Comparison of ENCODE assay signal across 8 cellular contexts in genomic region chr19:2171349-2172145, GRCh38. TPM values are rescaled to one million over a fixed set of nuclear protein-coding genes. Genes with fewer than 3 reads are reported as not detected.
A peak's percentile ranks its signal among the peaks of the same experiment; 100 is the strongest.
DNase-seq lines count a peak whose midpoint lies in the region; ATAC-seq and TF ChIP-seq lines count a peak whose summit lies in the region.

No MANE protein-coding gene starts in this region.

- no peak for TF ChIP-seq RAD21 in SK-N-SH (IDR thresholded peaks at IDR 0.05; ENCODE audit: low read length)

- POLR2A ChIA-PET in SK-N-SH (lab: Yijun Ruan, JAX) = interaction anchor here (0.8 kb wide), 1 partner anchor 84 kb away, joined by 3 read pairs; no protein-coding TSS in a partner anchor

- H3K79me2 ChIP-seq in SK-N-SH (ENCODE audit: insufficient read depth) = peaks cover 97% of the 10 kb centered on the region

- no peak overlapping the region for H3K9ac ChIP-seq in SK-N-SH

- H3K4me2 ChIP-seq in SK-N-SH = no peak overlapping the region

- 70% methylated on average over 12 of the region's 27 CpGs for WGBS in SK-N-SH (ENCODE audit: low lambda C conversion rate)
- WGBS in esophagus muscularis mucosa = 48% methylated on average over 22 of the region's 27 CpGs

- no peak for TF ChIP-seq POLR2A in esophagus muscularis mucosa (IDR thresholded peaks at IDR 0.05; ENCODE audit: low read depth)

- peaks cover 70% of the 10 kb centered on the region for H4K20me1 ChIP-seq in SK-N-SH (ENCODE audit: insufficient read depth)

- ATAC-seq in SK-N-SH treated with all-trans-retinoic acid at 6 μM for 48 hours (no peak), HG03442 (IDR thresholded peaks at IDR 0.05; ENCODE audit: unreplicated experiment) (peak; percentile 38), HG02870 (IDR thresholded peaks at IDR 0.05; ENCODE audit: unreplicated experiment) (no peak)

- peaks cover 29% of the 10 kb centered on the region for H3F3A ChIP-seq in SK-N-SH (replicated peaks; ENCODE audit: insufficient read depth)

- no peak overlapping the region for H3K4me3 ChIP-seq in SK-N-SH (ENCODE audit: low read depth in 2 of 2, low read length in 1 of 2)
- H3K4me3 ChIP-seq in esophagus muscularis mucosa = no peak overlapping the region

- no peaks in the 10 kb centered on the region for H3K36me3 ChIP-seq in SK-N-SH (replicated peaks in 1 of 2; ENCODE audit: control insufficient read depth in 1 of 2, insufficient read depth in 2 of 2, low read length in 1 of 2)
- peaks cover 0 to 9% (median 2%) of the 10 kb centered on the region in 4 donors for H3K36me3 ChIP-seq in esophagus muscularis mucosa

- CTCF ChIA-PET in SK-N-SH (lab: Yijun Ruan, JAX) = interaction anchor here (1.1 to 1.7 kb wide), 5 partner anchors 13 to 144 kb away, joined by 3 to 8 read pairs (median 3); no protein-coding TSS in a partner anchor

- no peak overlapping the region for H2AFZ ChIP-seq in SK-N-SH (ENCODE audit: low read depth)

- peaks cover 45% of the 10 kb centered on the region in 2 experiments for H3K4me1 ChIP-seq in SK-N-SH (ENCODE audit: control insufficient read depth in 1 of 2, insufficient read depth in 2 of 2, low read depth in 1 of 2, low read length in 1 of 2)
- H3K4me1 ChIP-seq in esophagus muscularis mucosa = peaks cover 64 to 93% (median 70%) of the 10 kb centered on the region in 4 donors

- intact Hi-C loops in esophagus muscularis mucosa (cut with DNase I) = no loop called here
- intact Hi-C loops in posterior vena cava (cut with DNase I) = loop anchor here in 1 of 2 donors (2.0 kb wide), 1 partner anchor 13 kb away; no protein-coding TSS in a partner anchor

- H3K27ac ChIP-seq in SK-N-SH (ENCODE audit: low read depth in 2 of 2, low read length in 1 of 2) = peak overlapping the region in 1 of 2 experiments; percentile 23; a peak in 1 of 4 replicates
- H3K27ac ChIP-seq in esophagus muscularis mucosa (replicated peaks in 1 of 4) = peak overlapping the region; percentile 34 to 99 (median 68)

- no peak for TF ChIP-seq EP300 in SK-N-SH (IDR thresholded peaks at IDR 0.05; ENCODE audit: borderline replicate concordance in 1 of 2, low read depth in 1 of 2, low read length in 1 of 2)
- no peak for TF ChIP-seq EP300 in esophagus muscularis mucosa (IDR thresholded peaks at IDR 0.05)

- H3K27me3 ChIP-seq in SK-N-SH (ENCODE audit: insufficient read depth) = no peaks in the 10 kb centered on the region
- no peaks in the 10 kb centered on the region for H3K27me3 ChIP-seq in esophagus muscularis mucosa

- TF ChIP-seq CTCF in SK-N-SH (IDR thresholded peaks at IDR 0.05) = no peak
- TF ChIP-seq CTCF in esophagus muscularis mucosa (IDR thresholded peaks at IDR 0.05) = no peak

- H3K9me3 ChIP-seq in SK-N-SH = no peaks in the 10 kb centered on the region
- no peaks in the 10 kb centered on the region for H3K9me3 ChIP-seq in esophagus muscularis mucosa

- H3K9me2 ChIP-seq in SK-N-SH = no peaks in the 10 kb centered on the region

- DNase-seq in SK-N-SH (peak; percentile 67), esophagus muscularis mucosa (ENCODE audit: extremely low spot score) (no peak), posterior vena cava (ENCODE audit: low spot score) (no peak)
- DNase-seq in activated CD4-positive, alpha-beta T cell treated with anti-CD3 and anti-CD28 coated beads, Interleukin-2, amount 50 U/mL, for 4 hours = peak; percentile 80 to 83
- DNase-seq in stimulated activated CD4-positive, alpha-beta T cell treated with anti-CD3 and anti-CD28 coated beads, Interleukin-15, amount 100 ng/mL, for 48 hours (ENCODE audit: low read depth in 2 of 2) = peak; percentile 58 to 76

TF ChIP-seq in SK-N-SH, 30 proteins besides CTCF, POLR2A, EP300 and RAD21:
- TF ChIP-seq MAX (IDR thresholded peaks at IDR 0.05; ENCODE audit: low read depth) (no peak), MXI1 (IDR thresholded peaks at IDR 0.05; ENCODE audit: low read depth, low read length) (peak; percentile 23; the same call in 1 of the 2 replicates)

TF ChIP-seq in SK-N-SH treated with all-trans-retinoic acid at 6 μM for 48 hours, 23 proteins besides CTCF, POLR2A, EP300 and RAD21:
- TF ChIP-seq TCF4 (CRISPR knock-in tag; IDR thresholded peaks at IDR 0.05; ENCODE audit: borderline replicate concordance) = no peak
- TF ChIP-seq OSR1 (CRISPR knock-in tag; IDR thresholded peaks at IDR 0.05) = no peak
- no peak for TF ChIP-seq ESRRG (CRISPR knock-in tag; IDR thresholded peaks at IDR 0.05)
- TF ChIP-seq POU6F1 (CRISPR knock-in tag; IDR thresholded peaks at IDR 0.05; ENCODE audit: borderline replicate concordance, low read depth) = no peak

RNA-seq across cellular contexts. Expression of gene DOT1L, which starts 7.8 kb away (rescaled TPM):
- polyA plus RNA-seq in SK-N-SH (2012; rRNA removed) = 3.6 and 5.0 TPM in 2 replicates
- 2.7 and 4.2 TPM in 2 replicates for polyA plus RNA-seq in SK-N-SH (2012; cell fraction: cytosol; rRNA removed)
- polyA plus RNA-seq in SK-N-SH (2012; cell fraction: nucleus; rRNA removed) = 22.3 and 42.9 TPM in 2 replicates
- 10 to 100 TPM; 10.8 to 13.2 (median 12.0) TPM for total RNA-seq in esophagus muscularis mucosa
- total RNA-seq in posterior vena cava = 10 to 100 TPM; 14.7 to 23.3 TPM

RNA-seq across cellular contexts. Expression of gene AP3D1, which starts 20.2 kb away (rescaled TPM):
- polyA plus RNA-seq in SK-N-SH (2012; rRNA removed) = 79.7 and 127 TPM in 2 replicates
- polyA plus RNA-seq in SK-N-SH (2012; cell fraction: cytosol; rRNA removed) = 55.4 and 81.2 TPM in 2 replicates
- polyA plus RNA-seq in SK-N-SH (2012; cell fraction: nucleus; rRNA removed) = 239 and 320 TPM in 2 replicates
- 100 to 1,000 TPM in 2 of 4 donors, 10 to 100 TPM in 2; 76.0 to 156 (median 93.7) TPM for total RNA-seq in esophagus muscularis mucosa
- total RNA-seq in posterior vena cava = 10 to 100 TPM; 73.9 to 93.3 TPM

Comparison
In these comparisons a context has a peak if more than half of its experiments do, and no peak if none do; other contexts are left out.
1. DNase-seq: peak in SK-N-SH (single experiment), activated CD4-positive, alpha-beta T cell treated with anti-CD3 and anti-CD28 coated beads, Interleukin-2, amount 50 U/mL, for 4 hours (2 of 2) and stimulated activated CD4-positive, alpha-beta T cell treated with anti-CD3 and anti-CD28 coated beads, Interleukin-15, amount 100 ng/mL, for 48 hours (2 of 2); none in esophagus muscularis mucosa (single experiment) and posterior vena cava (single experiment).